In genomic region chr3:127967296-127967695, GRCh38 we compare ENCODE assay signal across 33 cellular contexts. TPM values are rescaled to one million over a fixed set of nuclear protein-coding genes. Genes with fewer than 3 reads are reported as not detected.
"Had no signal": no experiment of that assay in that cellular context is flagged by ENCODE, and none has a peak within 500 bp of the region (broad histone marks: within the 10 kb centered on the region; RNA-seq: fewer than 3 reads in every experiment).

No MANE protein-coding gene starts in this region.

- H3K27ac Mint-ChIP-seq: activated B cell treated with CpG ODN at 0.5 μM for 24 hours; activated CD4-positive, alpha-beta memory T cell treated with anti-CD3 and anti-CD28 coated beads, Interleukin-2, amount 10 ng/mL, durations not matched to agents 7 days and 5 days; activated CD8-positive, alpha-beta memory T cell treated with anti-CD3 and anti-CD28 coated beads, Interleukin-2, amount 10 ng/mL, durations not matched to agents 7 days and 5 days; activated naive CD4-positive, alpha-beta T cell treated with anti-CD3 and anti-CD28 coated beads, Interleukin-2, amount 10 ng/mL, durations not matched to agents 7 days and 5 days; activated naive CD8-positive, alpha-beta T cell; activated naive CD8-positive, alpha-beta T cell treated with anti-CD3 and anti-CD28 coated beads, Interleukin-2, amount 50 U/mL, for 24 hours; T-cell; T-helper 17 cell had no signal

- H3K4me1 ChIP-seq: Peyer's patch had no signal

- H3K27me3 ChIP-seq: Peyer's patch had no signal

- H3K4me1 Mint-ChIP-seq: activated B cell treated with CpG ODN at 0.5 μM for 24 hours; activated CD4-positive, alpha-beta memory T cell treated with anti-CD3 and anti-CD28 coated beads, Interleukin-2, amount 10 ng/mL, durations not matched to agents 7 days and 5 days; activated CD8-positive, alpha-beta memory T cell treated with anti-CD3 and anti-CD28 coated beads, Interleukin-2, amount 10 ng/mL, durations not matched to agents 7 days and 5 days; activated naive CD4-positive, alpha-beta T cell treated with anti-CD3 and anti-CD28 coated beads, Interleukin-2, amount 10 ng/mL, durations not matched to agents 7 days and 5 days; activated naive CD8-positive, alpha-beta T cell treated with anti-CD3 and anti-CD28 coated beads, Interleukin-2, amount 50 U/mL, for 24 hours; T-cell; T-helper 17 cell had no signal

- H3K36me3 ChIP-seq: brain microvascular endothelial cell, Peyer's patch had no signal

- H3K4me3 ChIP-seq: Peyer's patch had no signal

- H3K9me3 Mint-ChIP-seq: activated B cell treated with CpG ODN at 0.5 μM for 24 hours; activated CD4-positive, alpha-beta memory T cell treated with anti-CD3 and anti-CD28 coated beads, Interleukin-2, amount 10 ng/mL, durations not matched to agents 7 days and 5 days; activated naive CD4-positive, alpha-beta T cell treated with anti-CD3 and anti-CD28 coated beads, Interleukin-2, amount 10 ng/mL, durations not matched to agents 7 days and 5 days; activated naive CD8-positive, alpha-beta T cell treated with anti-CD3 and anti-CD28 coated beads, Interleukin-2, amount 50 U/mL, for 24 hours; T-cell had no signal

- H3K9me3 ChIP-seq: Peyer's patch had no signal

- DNase-seq: activated B cell treated with CpG ODN at 0.5 μM for 24 hours; activated CD4-positive, alpha-beta memory T cell treated with anti-CD3 and anti-CD28 coated beads, Interleukin-2, amount 10 ng/mL, durations not matched to agents 7 days and 5 days; activated CD4-positive, alpha-beta T cell treated with anti-CD3 and anti-CD28 coated beads for 4 hours; activated CD4-positive, CD25-positive, alpha-beta regulatory T cell treated with anti-CD3 and anti-CD28 coated beads, Interleukin-2, amount 50 U/mL, for 72 hours; activated CD8-positive, alpha-beta memory T cell treated with anti-CD3 and anti-CD28 coated beads for 24 hours; activated CD8-positive, alpha-beta memory T cell treated with anti-CD3 and anti-CD28 coated beads, Interleukin-2, amount 10 ng/mL, durations not matched to agents 7 days and 5 days; activated CD8-positive, alpha-beta memory T cell treated with anti-CD3 and anti-CD28 coated beads, Interleukin-2, amount 50 U/mL, for 48 hours; activated effector memory CD4-positive, alpha-beta T cell treated with Interleukin-2 at 50 U/mL for 16 hours; activated naive CD4-positive, alpha-beta T cell treated with anti-CD3 and anti-CD28 coated beads, Interleukin-2, amount 10 ng/mL, durations not matched to agents 7 days and 5 days; activated naive CD8-positive, alpha-beta T cell treated with anti-CD3 and anti-CD28 coated beads, Interleukin-2, amount 50 U/mL, for 24 hours; activated T-cell treated with anti-CD3 and anti-CD28 coated beads, Interleukin-2, amount 50 U/mL, for 48 hours; amniotic stem cell; aorta; brain microvascular endothelial cell; central memory CD4-positive, alpha-beta T cell; NCI-H1105; NCI-H1436; NCI-H1694; NCI-H1930; NCI-H2081 treated with DMSO at 0.1 percent for 48 hours; NCI-H345; NCI-H524 treated with DMSO at 0.1 percent for 48 hours; PC-3; Peyer's patch; RPMI8226; SIG-M5; T-cell; T-helper 17 cell; T-helper 9 cell had no signal

- H3K4me3 Mint-ChIP-seq: activated B cell treated with CpG ODN at 0.5 μM for 24 hours; activated CD4-positive, alpha-beta memory T cell treated with anti-CD3 and anti-CD28 coated beads, Interleukin-2, amount 10 ng/mL, durations not matched to agents 7 days and 5 days; activated CD8-positive, alpha-beta memory T cell treated with anti-CD3 and anti-CD28 coated beads, Interleukin-2, amount 10 ng/mL, durations not matched to agents 7 days and 5 days; activated naive CD4-positive, alpha-beta T cell treated with anti-CD3 and anti-CD28 coated beads, Interleukin-2, amount 10 ng/mL, durations not matched to agents 7 days and 5 days; activated naive CD8-positive, alpha-beta T cell; activated naive CD8-positive, alpha-beta T cell treated with anti-CD3 and anti-CD28 coated beads, Interleukin-2, amount 50 U/mL, for 24 hours; T-cell; T-helper 17 cell had no signal

- H3K36me3 Mint-ChIP-seq: activated CD8-positive, alpha-beta memory T cell treated with anti-CD3 and anti-CD28 coated beads, Interleukin-2, amount 10 ng/mL, durations not matched to agents 7 days and 5 days; activated naive CD4-positive, alpha-beta T cell treated with anti-CD3 and anti-CD28 coated beads, Interleukin-2, amount 10 ng/mL, durations not matched to agents 7 days and 5 days; activated naive CD8-positive, alpha-beta T cell; T-cell had no signal

- H3K27me3 Mint-ChIP-seq: activated B cell treated with CpG ODN at 0.5 μM for 24 hours had no signal

- H3K27ac ChIP-seq: brain microvascular endothelial cell, Peyer's patch, VCaP had no signal

RNA-seq across cellular contexts. Expression of gene KBTBD12, which starts 52.3 kb away (rescaled TPM):
- total RNA-seq: activated CD4-positive, alpha-beta memory T cell treated with anti-CD3 and anti-CD28 coated beads, Interleukin-2, amount 10 ng/mL, durations not matched to agents 7 days and 5 days; activated CD8-positive, alpha-beta memory T cell treated with anti-CD3 and anti-CD28 coated beads, Interleukin-2, amount 10 ng/mL, durations not matched to agents 7 days and 5 days; NCI-H460; PC-3; SK-MEL-5; T-cell had no signal
